ENCODE assay signal across 21 cellular contexts in the genomic region with DNA sequence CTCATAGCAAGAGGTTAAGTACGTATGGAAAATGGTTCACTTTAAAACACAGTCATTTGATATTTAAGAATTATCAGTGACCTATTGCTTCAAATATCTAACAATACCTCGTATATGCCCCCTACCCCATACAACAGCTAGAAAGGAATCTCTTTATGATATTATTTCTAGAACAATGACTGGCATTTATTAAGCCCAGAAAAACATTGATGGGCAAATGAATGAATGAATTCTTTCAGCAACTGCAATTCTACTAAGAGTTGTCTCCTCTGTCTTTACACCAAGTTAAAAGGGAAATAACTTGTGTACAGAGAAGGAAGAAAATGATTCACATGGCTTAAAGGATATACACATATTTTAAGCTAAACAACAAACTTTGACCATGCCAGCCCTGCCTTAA.
A peak's percentile ranks its signal among the peaks of the same experiment; 100 is the strongest.
DNase-seq lines count a peak whose midpoint lies in the region; ATAC-seq, FAIRE-seq and TF ChIP-seq lines count a peak whose summit lies in the region.
"Had no signal": no experiment of that assay in that cellular context is flagged by ENCODE, and none has a peak within 500 bp of the region (broad histone marks: within the 10 kb centered on the region; RNA-seq: fewer than 3 reads in every experiment).

No MANE protein-coding gene starts in this region.

- peak; percentile 35 for DNase-seq in DMS79 treated with DMSO at 0.1 percent for 48 hours (lab: John Stamatoyannopoulos, UW)
- no peak for DNase-seq in DMS79 (lab: John Stamatoyannopoulos, UW)
- DNase-seq in astrocyte (ENCODE audit: low read depth), result no peak
- DNase-seq in keratinocyte (ENCODE audit: low read depth, low spot score), result no peak
- DNase-seq in amniotic stem cell (lab: John Stamatoyannopoulos, UW), result no peak
- DNase-seq: Calu3; CD8-positive, alpha-beta T cell; GOT3; H7; HFFc6; IMR-90 had no signal

- peak overlapping the region; percentile 27 for H3K27ac Mint-ChIP-seq in astrocyte (ENCODE audit: unreplicated experiment)
- H3K27ac Mint-ChIP-seq: B cell; CD8-positive, alpha-beta T cell; HFFc6 had no signal

- H3K36me3 ChIP-seq in astrocyte (ENCODE audit: insufficient read depth, low read length) (no peaks in the 10 kb centered on the region), keratinocyte (ENCODE audit: control insufficient read depth in 2 of 2, extremely low read depth in 1 of 2, insufficient read depth in 2 of 2, low read length in 2 of 2) (no peaks in the 10 kb centered on the region)
- H3K36me3 ChIP-seq: BLaER1 treated with 17β-estradiol and CSF1 and Interleukin-3, amounts not matched to agents 10 nM and 100 nM had no signal

- no peaks in the 10 kb centered on the region for H3K27me3 Mint-ChIP-seq in astrocyte (ENCODE audit: low read depth, unreplicated experiment)
- H3K27me3 Mint-ChIP-seq: B cell had no signal

- ATAC-seq in GM18868 (IDR thresholded peaks at IDR 0.05; ENCODE audit: unreplicated experiment) (no peak), GM21786 (IDR thresholded peaks at IDR 0.05; ENCODE audit: unreplicated experiment) (no peak)
- ATAC-seq: CD8-positive, alpha-beta T cell; HCT116; K562 had no signal

- H3K27ac ChIP-seq in astrocyte (ENCODE audit: low read depth, low read length), result no peak overlapping the region
- no peak overlapping the region for H3K27ac ChIP-seq in keratinocyte (ENCODE audit: control insufficient read depth, insufficient read depth, low read length)
- H3K27ac ChIP-seq: 22Rv1; BLaER1 treated with 17β-estradiol and CSF1 and Interleukin-3, amounts not matched to agents 10 nM and 100 nM; HL-60 had no signal

- no peaks in the 10 kb centered on the region for H3K4me1 ChIP-seq in astrocyte (ENCODE audit: insufficient read depth, low read length)
- H3K4me1 ChIP-seq in keratinocyte (ENCODE audit: control insufficient read depth, extremely low read depth, insufficient read depth, low read length), result no peaks in the 10 kb centered on the region

- H3K4me2 ChIP-seq in astrocyte (ENCODE audit: low read length), result no peak overlapping the region
- H3K4me2 ChIP-seq in keratinocyte (ENCODE audit: control insufficient read depth, extremely low read depth, insufficient read depth, low read depth, low read length), result no peak overlapping the region
- H3K4me2 ChIP-seq: BLaER1 treated with 17β-estradiol and CSF1 and Interleukin-3, amounts not matched to agents 10 nM and 100 nM had no signal

- H3K9ac ChIP-seq in astrocyte (ENCODE audit: low read length), result no peak overlapping the region
- no peak overlapping the region for H3K9ac ChIP-seq in keratinocyte (ENCODE audit: control insufficient read depth, extremely low read depth, insufficient read depth, low read length)
- H3K9ac ChIP-seq: BLaER1 treated with 17β-estradiol and CSF1 and Interleukin-3, amounts not matched to agents 10 nM and 100 nM had no signal

- H3K4me3 Mint-ChIP-seq in astrocyte (ENCODE audit: unreplicated experiment), result no peak overlapping the region
- H3K4me3 Mint-ChIP-seq: B cell; CD8-positive, alpha-beta T cell; HFFc6 had no signal

- no peaks in the 10 kb centered on the region for H3K9me1 ChIP-seq in keratinocyte (ENCODE audit: control insufficient read depth, extremely low read depth, insufficient read depth, low read length)

- TF ChIP-seq CTCF in astrocyte (IDR thresholded peaks at IDR 0.05; ENCODE audit: insufficient read depth, low read depth, low read length) (no peak), keratinocyte (optimal IDR thresholded peaks at IDR 0.05 in 1 of 3, IDR thresholded peaks at IDR 0.05 in 1 of 3, conservative IDR thresholded peaks at IDR 0.05 in 1 of 3; ENCODE audit: extremely low read depth in 1 of 3, insufficient read depth in 2 of 3, low read length in 3 of 3) (no peak)

- no peaks in the 10 kb centered on the region for H3K9me3 ChIP-seq in astrocyte (ENCODE audit: insufficient read depth, low read depth, low read length)
- no peaks in the 10 kb centered on the region for H3K9me3 ChIP-seq in keratinocyte (ENCODE audit: control insufficient read depth, low read depth, low read length)
- H3K9me3 ChIP-seq: BLaER1 treated with 17β-estradiol and CSF1 and Interleukin-3, amounts not matched to agents 10 nM and 100 nM had no signal

- H3K79me2 ChIP-seq in astrocyte (ENCODE audit: insufficient read depth, low read length) (no peaks in the 10 kb centered on the region), keratinocyte (ENCODE audit: control insufficient read depth, insufficient read depth, low read length) (no peaks in the 10 kb centered on the region)

- H3K4me1 Mint-ChIP-seq in astrocyte (ENCODE audit: low read depth, unreplicated experiment), result peaks cover 19% of the 10 kb centered on the region
- H3K4me1 Mint-ChIP-seq: B cell had no signal

- no peak overlapping the region for H3K4me3 ChIP-seq in astrocyte (ENCODE audit: insufficient read depth, low read depth, low read length)
- no peak overlapping the region for H3K4me3 ChIP-seq in keratinocyte (ENCODE audit: control insufficient read depth in 2 of 3, extremely low read depth in 1 of 3, insufficient read depth in 2 of 3, low read depth in 1 of 3, low read length in 3 of 3)
- H3K4me3 ChIP-seq: BLaER1 treated with 17β-estradiol and CSF1 and Interleukin-3, amounts not matched to agents 10 nM and 100 nM; K562 had no signal

- H3K9me3 Mint-ChIP-seq in astrocyte (ENCODE audit: unreplicated experiment), result no peaks in the 10 kb centered on the region
- H3K9me3 Mint-ChIP-seq: HFFc6 had no signal

- H2AFZ ChIP-seq in astrocyte (ENCODE audit: low read depth, low read length) (no peak overlapping the region), keratinocyte (ENCODE audit: control insufficient read depth, low read length) (peak overlapping the region; percentile 30)

- H3K27me3 ChIP-seq in astrocyte (ENCODE audit: insufficient read depth, low read length) (no peaks in the 10 kb centered on the region), keratinocyte (ENCODE audit: control insufficient read depth, extremely low read depth, insufficient read depth, low read length) (no peaks in the 10 kb centered on the region)
- H3K27me3 ChIP-seq: BLaER1 treated with 17β-estradiol and CSF1 and Interleukin-3, amounts not matched to agents 10 nM and 100 nM had no signal

- H4K20me1 ChIP-seq in astrocyte (ENCODE audit: insufficient read depth, low read length) (no peaks in the 10 kb centered on the region), keratinocyte (ENCODE audit: control insufficient read depth, extremely low read depth, insufficient read depth, low read length) (no peaks in the 10 kb centered on the region)
- H4K20me1 ChIP-seq: BLaER1 treated with 17β-estradiol and CSF1 and Interleukin-3, amounts not matched to agents 10 nM and 100 nM had no signal

- dilution Hi-C loops in keratinocyte (cut with MboI; ENCODE audit: extremely low pct_ligation_motif_present, low sequenced_read_pairs), result no loop called here

- H3K36me3 Mint-ChIP-seq in astrocyte (ENCODE audit: low read depth, unreplicated experiment), result no peaks in the 10 kb centered on the region
- H3K36me3 Mint-ChIP-seq: CD8-positive, alpha-beta T cell had no signal

- FAIRE-seq in astrocyte (lab: Jason Lieb, UNC) (no peak), keratinocyte (lab: Jason Lieb, UNC) (no peak)
- FAIRE-seq: G401.6, GM12891, K562 had no signal
